ENCODE assay signal across 14 cellular contexts in genomic region chr5:313265-313664, GRCh38. TPM values are rescaled to one million over a fixed set of nuclear protein-coding genes. Genes with fewer than 3 reads are reported as not detected.
DNase-seq lines count a peak whose midpoint lies in the region; ATAC-seq and TF ChIP-seq lines count a peak whose summit lies in the region.
"Had no signal": no experiment of that assay in that cellular context is flagged by ENCODE, and none has a peak within 500 bp of the region (broad histone marks: within the 10 kb centered on the region; RNA-seq: fewer than 3 reads in every experiment).

No MANE protein-coding gene starts in this region.

- ATAC-seq in GM21717 (IDR thresholded peaks at IDR 0.05; ENCODE audit: unreplicated experiment) (no peak), HG03521 (IDR thresholded peaks at IDR 0.05; ENCODE audit: unreplicated experiment) (no peak)
- ATAC-seq: GM12878, K562 had no signal

- no peak overlapping the region for H3K27ac ChIP-seq in BLaER1 treated with 17β-estradiol and CSF1 and Interleukin-3, amounts not matched to agents 10 nM and 100 nM
- H3K27ac ChIP-seq in RWPE1: peak overlapping the region; percentile 31; the same call in 1 of the 2 replicates

- H3K27me3 ChIP-seq in BLaER1 treated with 17β-estradiol and CSF1 and Interleukin-3, amounts not matched to agents 10 nM and 100 nM: peaks cover 0 to 1% (median under 1%) of the 10 kb centered on the region in 11 experiments; a peak in 14 of 22 replicates

- CTCF ChIA-PET in RWPE1 (lab: Yijun Ruan, JAX): interaction anchor here (0.6 to 1.5 kb wide), 3 partner anchors 112 to 1288 kb away, joined by 3 read pairs; no protein-coding TSS in a partner anchor

- H3K4me1 ChIP-seq in BLaER1 treated with 17β-estradiol and CSF1 and Interleukin-3, amounts not matched to agents 10 nM and 100 nM: peaks cover 49 to 94% (median 94%) of the 10 kb centered on the region in 10 experiments
- H3K4me1 ChIP-seq: HAP-1 had no signal

- TF ChIP-seq CTCF in RWPE1 (conservative IDR thresholded peaks at IDR 0.05; ENCODE audit: low read depth): no peak

- no peak overlapping the region for H3K4me3 ChIP-seq in BLaER1 treated with 17β-estradiol and CSF1 and Interleukin-3, amounts not matched to agents 10 nM and 100 nM
- H3K4me3 ChIP-seq: GM12878, HAP-1, K562 had no signal

- POLR2A ChIA-PET in RWPE1 (lab: Yijun Ruan, JAX; ENCODE audit: low non-redundant PET): no interaction called here

- 0 out of 22 replicates have a peak overlapping the region, but pooled peaks of 1 of the 11 experiments have one; percentile 18 for H3K9ac ChIP-seq in BLaER1 treated with 17β-estradiol and CSF1 and Interleukin-3, amounts not matched to agents 10 nM and 100 nM

- peak; percentile 27 for DNase-seq in AG08395 (ENCODE audit: low spot score)
- DNase-seq in RWPE1 (ENCODE audit: low spot score): no peak
- peak; percentile 51 for DNase-seq in mesenteric fat pad (ENCODE audit: low spot score)
- DNase-seq in A172 (ENCODE audit: low spot score): no peak
- no peak for DNase-seq in amniotic stem cell (lab: John Stamatoyannopoulos, UW)
- DNase-seq: CD4-positive, CD25-positive, alpha-beta regulatory T cell; DMS53; GOT3 had no signal

- no peaks in the 10 kb centered on the region for H3K9me3 ChIP-seq in BLaER1 treated with 17β-estradiol and CSF1 and Interleukin-3, amounts not matched to agents 10 nM and 100 nM (replicated peaks in 1 of 11)
- H3K9me3 ChIP-seq: HAP-1 had no signal

- peak overlapping the region in 7 of 11 experiments; percentile 12 to 91 (median 87); a peak in 11 of 22 replicates for H3K4me2 ChIP-seq in BLaER1 treated with 17β-estradiol and CSF1 and Interleukin-3, amounts not matched to agents 10 nM and 100 nM

- peaks cover 9 to 72% (median 36%) of the 10 kb centered on the region in 11 experiments for H3K36me3 ChIP-seq in BLaER1 treated with 17β-estradiol and CSF1 and Interleukin-3, amounts not matched to agents 10 nM and 100 nM

- peaks cover 92 to 95% (median 94%) of the 10 kb centered on the region in 11 experiments for H4K20me1 ChIP-seq in BLaER1 treated with 17β-estradiol and CSF1 and Interleukin-3, amounts not matched to agents 10 nM and 100 nM

RNA-seq across cellular contexts. Expression of gene AHRR, which starts 8.2 kb away (rescaled TPM):
- 4.5 TPM for total RNA-seq in mesenteric fat pad
- 1.2 and 1.4 TPM in 2 replicates for total RNA-seq in A172 (2014; rRNA removed; shearing (Covaris generic))

RNA-seq across cellular contexts. Expression of gene PDCD6, which starts 41.8 kb away (rescaled TPM):
- 66.7 TPM for total RNA-seq in mesenteric fat pad
- 98.6 and 117 TPM in 2 replicates for total RNA-seq in A172 (2014; rRNA removed; shearing (Covaris generic))

Comparison
In these comparisons a context has a peak if more than half of its experiments do, and no peak if none do; other contexts are left out.
1. DNase-seq: peak in AG08395 (single experiment) and mesenteric fat pad (single experiment); none in RWPE1 (single experiment), A172 (single experiment) and amniotic stem cell (single experiment).